ENCODE assay signal across 15 cellular contexts in the genomic region with DNA sequence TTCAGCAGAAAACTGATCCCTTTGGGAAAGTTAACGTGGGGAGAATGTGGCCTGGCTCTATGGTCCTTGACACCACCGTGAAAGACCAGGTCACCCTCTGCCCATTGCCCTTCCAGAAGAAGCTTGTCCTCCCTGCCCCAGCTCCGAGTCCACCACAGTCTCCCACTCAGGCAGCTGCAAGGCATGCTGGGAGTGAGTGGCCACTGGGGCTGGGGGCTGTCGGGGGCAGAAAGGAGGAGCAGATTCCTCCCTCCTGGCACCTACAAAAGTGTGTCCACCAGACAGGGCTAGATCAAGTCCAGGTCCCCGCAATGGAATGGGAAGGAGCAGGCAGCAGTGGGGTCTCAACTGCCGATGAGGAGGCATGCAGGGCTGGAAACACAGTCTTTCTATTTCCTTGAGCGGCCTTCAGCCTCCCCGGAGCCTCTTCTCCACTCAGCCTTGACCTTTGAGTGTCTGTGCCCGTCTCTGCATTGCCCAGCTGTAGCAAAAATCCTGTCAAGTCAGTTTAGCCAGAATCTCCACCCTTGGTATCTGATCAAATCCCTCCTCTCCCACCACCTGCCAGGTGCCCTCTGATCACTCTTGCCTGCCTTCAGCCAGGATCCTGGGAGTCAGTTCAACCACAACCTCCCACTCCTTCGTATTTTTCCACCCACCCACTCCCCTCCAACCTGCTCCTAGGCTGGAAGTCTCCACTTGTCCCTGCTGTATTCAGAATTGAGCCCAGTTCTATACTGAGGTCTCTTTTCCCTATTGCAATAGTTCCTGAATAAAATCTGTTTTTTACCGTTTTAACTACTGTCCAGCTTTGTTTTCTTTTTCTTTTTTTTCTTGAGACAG.
"Had no signal": no experiment of that assay in that cellular context is flagged by ENCODE, and none has a peak within 500 bp of the region (broad histone marks: within the 10 kb centered on the region; RNA-seq: fewer than 3 reads in every experiment).

No MANE protein-coding gene starts in this region.

- H3K4me3 ChIP-seq: adrenal gland, lower lobe of right lung, psoas muscle, upper lobe of right lung had no signal

- H3K4me1 ChIP-seq: adrenal gland, lower lobe of right lung, psoas muscle, upper lobe of right lung had no signal

- H3K27ac ChIP-seq: adrenal gland, epithelial cell of prostate, lower lobe of right lung, psoas muscle, upper lobe of right lung had no signal

- H3K27me3 ChIP-seq: adrenal gland, upper lobe of right lung had no signal

- H3K9me3 ChIP-seq: adrenal gland, lower lobe of right lung, psoas muscle, upper lobe of right lung had no signal

- DNase-seq: activated CD4-positive, alpha-beta T cell treated with anti-CD3 and anti-CD28 coated beads for 48 hours; activated naive CD4-positive, alpha-beta T cell treated with anti-CD3 and anti-CD28 coated beads, Interleukin-2, amount 50 U/mL, for 16 hours; adrenal gland; cortex of kidney; effector CD8-positive, alpha-beta T cell; lower lobe of right lung; naive thymus-derived CD8-positive, alpha-beta T cell; occipital lobe; psoas muscle; stimulated activated CD4-positive, alpha-beta T cell treated with anti-CD3 and anti-CD28 coated beads, Interleukin-2, amount 100 ng/mL, for 24 hours; stimulated activated naive B cell treated with anti-CD40 and anti-IgM and Interleukin-4, amounts not matched to agents 10 μg/mL and 1 μg/mL and 100 μg/mL, for 72 hours; substantia nigra; upper lobe of right lung had no signal

- H3K36me3 ChIP-seq: adrenal gland, lower lobe of right lung, upper lobe of right lung had no signal

- ATAC-seq: lower lobe of right lung; naive thymus-derived CD8-positive, alpha-beta T cell; psoas muscle; sciatic nerve; stimulated activated naive B cell treated with anti-CD40 and anti-IgM and Interleukin-4, amounts not matched to agents 10 μg/mL and 1 μg/mL and 100 μg/mL, for 72 hours; upper lobe of right lung had no signal
